1 cellular context compared by ENCODE assay signal in the genomic region with DNA sequence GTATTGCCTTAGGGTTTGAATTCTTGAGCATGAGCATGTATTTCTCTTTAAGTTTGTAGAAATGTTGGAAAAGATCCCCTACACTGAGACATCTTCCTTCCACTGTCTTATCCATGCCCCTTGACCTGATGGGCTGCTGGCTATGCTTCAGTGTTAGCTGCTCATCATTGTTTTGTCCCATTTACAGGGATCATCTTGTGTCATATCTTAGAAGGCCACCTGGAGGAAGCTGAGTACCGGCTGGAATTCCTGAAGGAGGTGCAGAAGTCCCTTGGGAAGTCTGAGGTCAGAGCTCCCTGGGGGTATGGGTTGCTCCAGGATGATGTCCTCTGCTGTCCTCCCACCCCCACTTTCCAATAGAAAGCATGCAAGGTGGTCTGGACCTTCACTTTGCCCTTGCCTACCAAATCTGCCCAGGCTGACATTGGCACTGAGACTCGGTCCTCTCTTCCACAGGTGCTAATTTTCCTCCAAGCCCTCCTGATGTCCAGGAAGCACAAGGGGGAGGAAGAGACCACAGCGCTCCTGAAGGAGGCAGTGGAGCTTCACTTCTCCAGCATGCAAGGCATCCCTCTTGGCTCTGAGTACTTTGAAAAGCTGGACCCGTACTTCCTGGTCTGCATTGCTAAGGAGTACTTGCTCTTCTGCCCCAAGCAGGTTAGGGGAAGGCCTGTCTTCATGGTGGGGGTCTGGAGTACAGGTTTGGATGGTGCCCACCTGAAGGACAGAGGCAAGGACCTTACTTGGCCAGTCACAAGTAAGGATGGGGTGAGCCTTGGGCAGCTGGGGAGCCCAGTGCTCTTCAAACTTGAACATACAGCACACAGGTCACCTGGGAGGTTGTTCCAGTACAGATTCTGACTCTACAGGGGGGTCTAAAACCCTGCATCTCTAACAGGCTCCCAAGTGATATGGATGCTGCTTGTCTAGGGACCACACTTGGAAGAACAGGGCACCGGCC.
TF ChIP-seq lines count a peak whose summit lies in the region.

No MANE protein-coding gene starts in this region.

TF ChIP-seq in A549, 52 proteins besides CTCF, POLR2A, EP300 and RAD21 (continued from another document):
- TF ChIP-seq, protein P1, sequence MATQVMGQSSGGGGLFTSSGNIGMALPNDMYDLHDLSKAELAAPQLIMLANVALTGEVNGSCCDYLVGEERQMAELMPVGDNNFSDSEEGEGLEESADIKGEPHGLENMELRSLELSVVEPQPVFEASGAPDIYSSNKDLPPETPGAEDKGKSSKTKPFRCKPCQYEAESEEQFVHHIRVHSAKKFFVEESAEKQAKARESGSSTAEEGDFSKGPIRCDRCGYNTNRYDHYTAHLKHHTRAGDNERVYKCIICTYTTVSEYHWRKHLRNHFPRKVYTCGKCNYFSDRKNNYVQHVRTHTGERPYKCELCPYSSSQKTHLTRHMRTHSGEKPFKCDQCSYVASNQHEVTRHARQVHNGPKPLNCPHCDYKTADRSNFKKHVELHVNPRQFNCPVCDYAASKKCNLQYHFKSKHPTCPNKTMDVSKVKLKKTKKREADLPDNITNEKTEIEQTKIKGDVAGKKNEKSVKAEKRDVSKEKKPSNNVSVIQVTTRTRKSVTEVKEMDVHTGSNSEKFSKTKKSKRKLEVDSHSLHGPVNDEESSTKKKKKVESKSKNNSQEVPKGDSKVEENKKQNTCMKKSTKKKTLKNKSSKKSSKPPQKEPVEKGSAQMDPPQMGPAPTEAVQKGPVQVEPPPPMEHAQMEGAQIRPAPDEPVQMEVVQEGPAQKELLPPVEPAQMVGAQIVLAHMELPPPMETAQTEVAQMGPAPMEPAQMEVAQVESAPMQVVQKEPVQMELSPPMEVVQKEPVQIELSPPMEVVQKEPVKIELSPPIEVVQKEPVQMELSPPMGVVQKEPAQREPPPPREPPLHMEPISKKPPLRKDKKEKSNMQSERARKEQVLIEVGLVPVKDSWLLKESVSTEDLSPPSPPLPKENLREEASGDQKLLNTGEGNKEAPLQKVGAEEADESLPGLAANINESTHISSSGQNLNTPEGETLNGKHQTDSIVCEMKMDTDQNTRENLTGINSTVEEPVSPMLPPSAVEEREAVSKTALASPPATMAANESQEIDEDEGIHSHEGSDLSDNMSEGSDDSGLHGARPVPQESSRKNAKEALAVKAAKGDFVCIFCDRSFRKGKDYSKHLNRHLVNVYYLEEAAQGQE (IDR thresholded peaks at IDR 0.05) = no peak
- TF ChIP-seq, protein P2, sequence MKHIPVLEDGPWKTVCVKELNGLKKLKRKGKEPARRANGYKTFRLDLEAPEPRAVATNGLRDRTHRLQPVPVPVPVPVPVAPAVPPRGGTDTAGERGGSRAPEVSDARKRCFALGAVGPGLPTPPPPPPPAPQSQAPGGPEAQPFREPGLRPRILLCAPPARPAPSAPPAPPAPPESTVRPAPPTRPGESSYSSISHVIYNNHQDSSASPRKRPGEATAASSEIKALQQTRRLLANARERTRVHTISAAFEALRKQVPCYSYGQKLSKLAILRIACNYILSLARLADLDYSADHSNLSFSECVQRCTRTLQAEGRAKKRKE (CRISPR knock-in tag; IDR thresholded peaks at IDR 0.05; ENCODE audit: low read depth) = no peak
- TF ChIP-seq CHD2 (IDR thresholded peaks at IDR 0.05; ENCODE audit: low read length, partially characterized antibody) = no peak
- no peak for TF ChIP-seq TP53 (CRISPR knock-in tag; IDR thresholded peaks at IDR 0.05)
